8 cellular contexts compared by ENCODE assay signal in the genomic region with DNA sequence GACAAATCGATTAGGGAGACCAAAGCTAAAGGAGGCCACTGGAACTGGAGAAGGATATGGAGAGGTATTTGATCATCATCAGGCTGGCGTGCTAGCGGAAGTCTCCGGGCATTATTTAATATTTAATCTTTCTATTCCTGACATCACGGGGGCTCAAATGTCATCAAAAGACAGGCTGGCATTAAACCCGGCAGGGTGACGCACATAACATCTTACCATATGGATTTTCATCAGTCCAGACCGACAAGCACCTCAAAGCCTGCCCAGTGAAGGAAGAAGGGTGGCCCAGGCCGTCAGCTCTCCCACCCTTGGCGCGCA. TPM values are rescaled to one million over a fixed set of nuclear protein-coding genes. Genes with fewer than 3 reads are reported as not detected.
A peak's percentile ranks its signal among the peaks of the same experiment; 100 is the strongest.
DNase-seq lines count a peak whose midpoint lies in the region; ATAC-seq and TF ChIP-seq lines count a peak whose summit lies in the region.

No MANE protein-coding gene starts in this region.

- ATAC-seq in GM18502 (IDR thresholded peaks at IDR 0.05; ENCODE audit: poor library complexity, unreplicated experiment) = peak; percentile 0
- peak; percentile 8 for ATAC-seq in HG03066 (IDR thresholded peaks at IDR 0.05; ENCODE audit: low read depth, unreplicated experiment)
- ATAC-seq in T-cell (replicated peaks in 1 of 4) = no peak
- no peak for ATAC-seq in HG02763 (IDR thresholded peaks at IDR 0.05; ENCODE audit: unreplicated experiment)

- peak overlapping the region; percentile 78 to 92 for H3K4me3 ChIP-seq in neutrophil (ENCODE audit: low read depth in 1 of 2, low read length in 1 of 2)

- no peaks in the 10 kb centered on the region for H3K27me3 ChIP-seq in neutrophil

- peak overlapping the region; percentile 84 to 89 for H3K27ac Mint-ChIP-seq in T-cell

- POLR2A ChIA-PET in T-cell (lab: Charles Lee) = interaction anchor here (0.8 to 2.0 kb wide), 2 partner anchors 91 to 211 kb away, joined by 6 to 9 read pairs; a partner anchor contains a TSS

- TF ChIP-seq CTCF in neutrophil (IDR thresholded peaks at IDR 0.05) = no peak

- no peaks in the 10 kb centered on the region for H3K36me3 ChIP-seq in neutrophil

- H3K4me3 Mint-ChIP-seq in T-cell = peak overlapping the region; percentile 84 to 96 (median 91)

- CTCF ChIA-PET in T-cell (lab: Charles Lee) = interaction anchor here in 1 of 2 donors (1.1 to 2.6 kb wide), 4 partner anchors 26 to 191 kb away, joined by 5 to 15 read pairs (median 10); a partner anchor contains a TSS

- H3K36me3 Mint-ChIP-seq in T-cell = no peaks in the 10 kb centered on the region

- H3K9me3 ChIP-seq in neutrophil = no peaks in the 10 kb centered on the region

- H3K27me3 Mint-ChIP-seq in T-cell = no peaks in the 10 kb centered on the region

- DNase-seq in T-cell = no peak
- DNase-seq in fibroblast of gingiva (ENCODE audit: low read depth) = peak; percentile 38
- DNase-seq in GF-D8 (lab: John Stamatoyannopoulos, UW) = no peak
- DNase-seq in NAMALWA (ENCODE audit: low spot score) = no peak

- H3K27ac ChIP-seq in neutrophil = peak overlapping the region; percentile 93

- H3K4me1 Mint-ChIP-seq in T-cell = peaks cover 39 to 45% (median 44%) of the 10 kb centered on the region in 3 donors

- H3K9me3 Mint-ChIP-seq in T-cell = no peaks in the 10 kb centered on the region

- peaks cover 51 to 57% of the 10 kb centered on the region in 2 experiments for H3K4me1 ChIP-seq in neutrophil (ENCODE audit: control insufficient read depth in 1 of 2, insufficient read depth in 1 of 2, low read depth in 1 of 2, low read length in 1 of 2)

RNA-seq across cellular contexts. Expression of a gene that starts 0.6 kb away (rescaled TPM):
- 10 to 100 TPM; 21.3 to 32.5 (median 25.6) TPM for total RNA-seq in T-cell

RNA-seq across cellular contexts. Expression of a gene that starts 0.7 kb away (rescaled TPM):
- not detected for total RNA-seq in T-cell

Comparison
In these comparisons a context has a peak if more than half of its experiments do, and no peak if none do; other contexts are left out.
1. ATAC-seq: peak in GM18502 (single experiment) and HG03066 (single experiment); none in T-cell (0 of 4) and HG02763 (single experiment).